12 cellular contexts compared by ENCODE assay signal in the genomic region with DNA sequence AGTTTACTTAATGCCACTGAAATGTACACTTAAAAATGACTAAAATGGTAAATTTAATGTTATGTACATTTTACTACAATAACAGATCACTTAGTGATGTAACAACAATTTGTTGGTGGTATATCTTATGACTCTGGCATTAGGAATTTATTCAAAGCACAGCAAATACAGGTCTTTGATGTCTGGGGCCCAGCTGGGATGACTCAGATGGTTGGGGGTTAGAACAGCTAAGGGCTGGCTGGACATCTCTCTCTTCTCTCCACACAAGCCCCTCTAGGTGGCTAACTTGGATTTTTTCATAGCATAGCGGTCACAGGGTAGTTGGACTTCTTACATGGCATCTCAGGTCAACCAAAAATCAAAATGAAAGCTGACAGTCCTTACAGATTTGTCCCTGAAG. TPM values are rescaled to one million over a fixed set of nuclear protein-coding genes. Genes with fewer than 3 reads are reported as not detected.
DNase-seq lines count a peak whose midpoint lies in the region; ATAC-seq, FAIRE-seq and TF ChIP-seq lines count a peak whose summit lies in the region.
"Had no signal": no experiment of that assay in that cellular context is flagged by ENCODE, and none has a peak within 500 bp of the region (broad histone marks: within the 10 kb centered on the region; RNA-seq: fewer than 3 reads in every experiment).

No MANE protein-coding gene starts in this region.

- no peak for FAIRE-seq in H1 (lab: Jason Lieb, UNC)

- H2AFZ ChIP-seq in H1 (ENCODE audit: low read length), result no peak overlapping the region
- no peak overlapping the region for H2AFZ ChIP-seq in neural progenitor cell (replicated peaks)

- H3K27ac Mint-ChIP-seq in neural progenitor cell, result no peak overlapping the region
- H3K27ac Mint-ChIP-seq: activated CD4-positive, alpha-beta T cell treated with anti-CD3 and anti-CD28 coated beads, Interleukin-2, amount 10 ng/mL, durations not matched to agents 24 days and 14 days; CD4-positive, CD25-positive, alpha-beta regulatory T cell had no signal

- intact Hi-C loops in right cardiac atrium (cut with DNase I), result loop anchor here (5.0 to 10.0 kb wide), 3 partner anchors 138 to 238 kb away; no protein-coding TSS in a partner anchor

- peaks cover 14% of the 10 kb centered on the region for H3K9me3 Mint-ChIP-seq in neural progenitor cell
- H3K9me3 Mint-ChIP-seq: activated CD4-positive, alpha-beta T cell treated with anti-CD3 and anti-CD28 coated beads, Interleukin-2, amount 10 ng/mL, durations not matched to agents 24 days and 14 days had no signal

- peaks cover 7% of the 10 kb centered on the region for H3F3A ChIP-seq in neural progenitor cell (ENCODE audit: low read depth)

- H2BK20ac ChIP-seq in H1 (ENCODE audit: low read length), result no peak overlapping the region

- WGBS in H1 (ENCODE audit: extremely low coverage in 1 of 2, insufficient coverage in 1 of 2, insufficient read length in 1 of 2, insufficient replicate concordance in 2 of 2, low coverage in 1 of 2, low lambda C conversion rate in 2 of 2, missing lambda C conversion rate in 1 of 2), 2 experiments, result 63% methylated on average over 1 of the region's 1 CpG; no CpG with 5 or more reads in 1 of the 2 experiments
- 92% methylated on average over 1 of the region's 1 CpG for WGBS in right cardiac atrium

- in situ Hi-C loops in HAP-1 (cut with MboI; ENCODE audit: low sequenced_read_pairs), result no loop called here

- TF ChIP-seq CTCF in H1 (IDR thresholded peaks at IDR 0.05; ENCODE audit: control extremely low read depth in 1 of 3, insufficient read depth in 1 of 3, low read depth in 1 of 3, low read length in 3 of 3) (no peak), neural progenitor cell (IDR thresholded peaks at IDR 0.05) (no peak)

- H2AK5ac ChIP-seq in H1 (ENCODE audit: low read depth, low read length), result no peak overlapping the region

- CTCF ChIA-PET in H1 (lab: Charles Lee; ENCODE audit: partially characterized antibody), result interaction anchor here (0.7 to 1.7 kb wide), 4 partner anchors 8 to 98 kb away, joined by 3 to 5 read pairs (median 4); no protein-coding TSS in a partner anchor

- H3K4me3 ChIP-seq in NT2/D1 (ENCODE audit: insufficient read length, low read depth) (no peak overlapping the region), H1 (ENCODE audit: extremely low read depth in 1 of 4, insufficient read depth in 2 of 4, low read depth in 3 of 4, low read length in 4 of 4) (no peak overlapping the region), neural progenitor cell (no peak overlapping the region), right cardiac atrium (ENCODE audit: low read length) (no peak overlapping the region), HAP-1 (no peak overlapping the region)

- no peak overlapping the region for H2BK5ac ChIP-seq in H1 (ENCODE audit: low read depth, low read length)

- H4K5ac ChIP-seq in H1 (ENCODE audit: insufficient read length, low read depth, low read length), result no peak overlapping the region

- no peak overlapping the region for H4K91ac ChIP-seq in H1 (replicated peaks; ENCODE audit: insufficient read length, low read length)

- H3K9ac ChIP-seq in NT2/D1 (ENCODE audit: insufficient read length, low read depth) (no peak overlapping the region), H1 (replicated peaks in 1 of 4; ENCODE audit: extremely low read depth in 1 of 4, low read depth in 3 of 4, low read length in 3 of 4) (no peak overlapping the region), neural progenitor cell (no peak overlapping the region)

- no peak overlapping the region for H3K23ac ChIP-seq in H1 (ENCODE audit: insufficient read length)

- TF ChIP-seq POLR2A in H1 (IDR thresholded peaks at IDR 0.05; ENCODE audit: control extremely low read depth in 1 of 2, low read depth in 2 of 2, low read length in 2 of 2), result no peak

- POLR2A ChIA-PET in H1 (lab: Charles Lee; ENCODE audit: partially characterized antibody), result interaction anchor here (1.3 kb wide), 1 partner anchor 25 kb away, joined by 3 read pairs; no protein-coding TSS in a partner anchor

- H3K36me3 ChIP-seq in NT2/D1 (ENCODE audit: insufficient read depth, insufficient read length, low read length) (no peaks in the 10 kb centered on the region), H1 (ENCODE audit: control insufficient read depth in 2 of 4, insufficient read depth in 4 of 4, low read length in 3 of 4) (no peaks in the 10 kb centered on the region), neural progenitor cell (no peaks in the 10 kb centered on the region), HAP-1 (replicated peaks) (no peaks in the 10 kb centered on the region)

- DNase-seq in EH (ENCODE audit: low read depth), result peak; percentile 41
- peak; percentile 18 for DNase-seq in NT2/D1 (ENCODE audit: low read depth, low spot score)
- no peak for DNase-seq in H1 (ENCODE audit: low read depth in 1 of 2, low spot score in 2 of 2)
- no peak for DNase-seq in neural progenitor cell (ENCODE audit: low spot score)
- no peak for DNase-seq in right cardiac atrium
- DNase-seq in NCI-H2196 treated with DMSO at 0.1 percent for 48 hours (lab: John Stamatoyannopoulos, UW; ENCODE audit: unreplicated experiment), result no peak
- no peak for DNase-seq in HAP-1 (ENCODE audit: low spot score in 2 of 2)
- DNase-seq: activated CD4-positive, alpha-beta T cell treated with anti-CD3 and anti-CD28 coated beads, Interleukin-2, amount 10 ng/mL, durations not matched to agents 24 days and 14 days; CD4-positive, CD25-positive, alpha-beta regulatory T cell; Kasumi-1; NCI-H510A had no signal

- no peak overlapping the region for H3K4me3 Mint-ChIP-seq in neural progenitor cell
- H3K4me3 Mint-ChIP-seq: activated CD4-positive, alpha-beta T cell treated with anti-CD3 and anti-CD28 coated beads, Interleukin-2, amount 10 ng/mL, durations not matched to agents 24 days and 14 days; CD4-positive, CD25-positive, alpha-beta regulatory T cell had no signal

- no peaks in the 10 kb centered on the region for H3K23me2 ChIP-seq in H1 (ENCODE audit: low read depth, low read length)

- no peak overlapping the region for H3K4ac ChIP-seq in H1 (replicated peaks; ENCODE audit: insufficient read length, low read depth, low read length)

- H2BK15ac ChIP-seq in H1 (ENCODE audit: low read length), result no peak overlapping the region

- peaks cover 2% of the 10 kb centered on the region for H3K27me3 Mint-ChIP-seq in neural progenitor cell (ENCODE audit: insufficient read depth, low read depth)

- no peaks in the 10 kb centered on the region for H3K27me3 ChIP-seq in NT2/D1 (ENCODE audit: insufficient read depth, insufficient read length)
- no peaks in the 10 kb centered on the region for H3K27me3 ChIP-seq in H1 (replicated peaks in 1 of 4; ENCODE audit: control insufficient read depth in 3 of 4, extremely low read depth in 1 of 4, insufficient read depth in 3 of 4, low read length in 3 of 4)
- H3K27me3 ChIP-seq in neural progenitor cell, result no peaks in the 10 kb centered on the region
- H3K27me3 ChIP-seq in right cardiac atrium (ENCODE audit: control insufficient read depth, insufficient read depth), result no peaks in the 10 kb centered on the region
- H3K27me3 ChIP-seq in HAP-1 (ENCODE audit: low read depth), result no peaks in the 10 kb centered on the region

- H3K9me3 ChIP-seq in NT2/D1 (ENCODE audit: insufficient read depth, low read length) (no peaks in the 10 kb centered on the region), H1 (ENCODE audit: insufficient read depth in 2 of 2, low read depth in 1 of 2, low read length in 1 of 2) (peaks cover 0 to 3% of the 10 kb centered on the region in 2 experiments; a peak in 1 of 4 replicates), neural progenitor cell (ENCODE audit: low read depth) (no peaks in the 10 kb centered on the region), right cardiac atrium (ENCODE audit: control insufficient read depth, low read length) (no peaks in the 10 kb centered on the region), HAP-1 (no peaks in the 10 kb centered on the region)

- TF ChIP-seq EP300 in H1 (IDR thresholded peaks at IDR 0.05; ENCODE audit: borderline replicate concordance in 1 of 2, low read depth in 2 of 2, low read length in 2 of 2), result no peak

- H2BK120ac ChIP-seq in H1 (replicated peaks; ENCODE audit: low read depth, low read length), result no peak overlapping the region

- TF ChIP-seq RAD21 in H1 (IDR thresholded peaks at IDR 0.05 in 1 of 2, conservative IDR thresholded peaks at IDR 0.05 in 1 of 2; ENCODE audit: low read depth in 2 of 2, low read length in 2 of 2), result no peak

- no peak overlapping the region for H3K14ac ChIP-seq in H1 (ENCODE audit: insufficient read length)

- H3K4me1 ChIP-seq in NT2/D1 (ENCODE audit: insufficient read depth, insufficient read length), result no peaks in the 10 kb centered on the region
- peaks cover 3 to 12% (median 6%) of the 10 kb centered on the region in 4 experiments; a peak in 5 of 7 replicates for H3K4me1 ChIP-seq in H1 (replicated peaks in 1 of 4; ENCODE audit: control insufficient read depth in 3 of 4, insufficient read depth in 4 of 4, low read length in 3 of 4)
- peaks cover 14% of the 10 kb centered on the region for H3K4me1 ChIP-seq in neural progenitor cell
- H3K4me1 ChIP-seq in right cardiac atrium (ENCODE audit: control insufficient read depth, insufficient read depth, low read length), result peaks cover 4% of the 10 kb centered on the region
- H3K4me1 ChIP-seq in HAP-1, result peaks cover 6% of the 10 kb centered on the region; the same call in 1 of the 2 replicates

- H3K4me2 ChIP-seq in H1 (ENCODE audit: insufficient read depth in 1 of 2, low read depth in 2 of 2, low read length in 2 of 2), result no peak overlapping the region; a peak in 1 of 4 replicates
- peak overlapping the region; percentile 54 for H3K4me2 ChIP-seq in neural progenitor cell

- no peaks in the 10 kb centered on the region for H3K79me1 ChIP-seq in H1 (ENCODE audit: low read depth, low read length)

- peaks cover 23% of the 10 kb centered on the region for H3K4me1 Mint-ChIP-seq in neural progenitor cell
- H3K4me1 Mint-ChIP-seq: activated CD4-positive, alpha-beta T cell treated with anti-CD3 and anti-CD28 coated beads, Interleukin-2, amount 10 ng/mL, durations not matched to agents 24 days and 14 days; CD4-positive, CD25-positive, alpha-beta regulatory T cell had no signal

- H4K8ac ChIP-seq in H1 (ENCODE audit: extremely low read depth, insufficient read depth, low read length), result no peak overlapping the region

- H3K36me3 Mint-ChIP-seq in neural progenitor cell, result peaks cover 13% of the 10 kb centered on the region
- H3K36me3 Mint-ChIP-seq: CD4-positive, CD25-positive, alpha-beta regulatory T cell had no signal

- H3K79me2 ChIP-seq in H1 (ENCODE audit: control insufficient read depth in 1 of 2, insufficient read depth in 2 of 2, low read length in 2 of 2) (no peaks in the 10 kb centered on the region), neural progenitor cell (ENCODE audit: low read depth) (no peaks in the 10 kb centered on the region)

- H3K18ac ChIP-seq in H1 (ENCODE audit: extremely low read depth, low read length), result no peak overlapping the region

- H3K27ac ChIP-seq in H1 (ENCODE audit: low read depth, low read length) (no peak overlapping the region), neural progenitor cell (no peak overlapping the region), right cardiac atrium (ENCODE audit: low read length) (no peak overlapping the region)

- ATAC-seq in right cardiac atrium, result no peak
- no peak for ATAC-seq in GM21381 (IDR thresholded peaks at IDR 0.05; ENCODE audit: unreplicated experiment)

- H2BK12ac ChIP-seq in H1 (ENCODE audit: low read depth, low read length), result no peak overlapping the region

- H4K20me1 ChIP-seq in H1 (replicated peaks in 1 of 2; ENCODE audit: control insufficient read depth in 1 of 2, insufficient read depth in 2 of 2, low read length in 2 of 2) (no peaks in the 10 kb centered on the region), neural progenitor cell (ENCODE audit: low read depth) (no peaks in the 10 kb centered on the region)

- H3K56ac ChIP-seq in H1 (replicated peaks; ENCODE audit: insufficient read length, low read depth, low read length), result no peak overlapping the region

RNA-seq across cellular contexts. Expression of gene LCA5, which starts 37.4 kb away (rescaled TPM):
- total RNA-seq in H1 (2021; fragmentation: NEBNext Ultra II Directional; extraction: Animal tissue kit (Norgen Biotek cat#: 25700)), result 3.6 TPM in 2 replicates
- polyA plus RNA-seq in H1 (2011; rRNA removed), result 0.16 and 0.44 TPM in 2 replicates
- polyA plus RNA-seq in H1 (2011; cell fraction: cytosol; rRNA removed), result 0.81 TPM
- 0.29 TPM for polyA plus RNA-seq in H1 (2011; cell fraction: nucleus; rRNA removed)
- polyA plus RNA-seq in H1 (2012, experiment 1 of 2), result 0.74 to 1.6 TPM (median 1.2 TPM) in 4 replicates
- polyA plus RNA-seq in H1 (2012, experiment 2 of 2), result 0.10 TPM
- polyA plus RNA-seq in H1 (2013, experiment 1 of 2), result 2.1 TPM
- polyA plus RNA-seq in H1 (2013, experiment 2 of 2), result 1.8 TPM
- polyA minus RNA-seq in H1 (2011; rRNA and poly(A)+ RNA removed), result 1.4 and 1.9 TPM in 2 replicates
- polyA minus RNA-seq in H1 (2011; cell fraction: cytosol; rRNA and poly(A)+ RNA removed), result 2.1 TPM
- polyA minus RNA-seq in H1 (2011; cell fraction: nucleus; rRNA and poly(A)+ RNA removed), result 5.2 TPM
- total RNA-seq in neural progenitor cell (ENCODE audit: low replicate concordance), result 10.7 and 13.2 TPM in 2 replicates
- 1 to 10 TPM; 2.8 to 4.1 (median 3.7) TPM for total RNA-seq in right cardiac atrium
- 1.6 TPM for polyA plus RNA-seq in right cardiac atrium

RNA-seq across cellular contexts. Expression of gene SH3BGRL2, which starts 56.5 kb away (rescaled TPM):
- 20.0 and 20.3 TPM in 2 replicates for total RNA-seq in H1 (2021; fragmentation: NEBNext Ultra II Directional; extraction: Animal tissue kit (Norgen Biotek cat#: 25700))
- polyA plus RNA-seq in H1 (2011; rRNA removed) (3.8 and 6.0 TPM in 2 replicates), right cardiac atrium (5.9 TPM)
- 7.5 TPM for polyA plus RNA-seq in H1 (2011; cell fraction: cytosol; rRNA removed)
- 1.3 TPM for polyA plus RNA-seq in H1 (2011; cell fraction: nucleus; rRNA removed)
- 6.5 to 13.4 TPM (median 8.4 TPM) in 4 replicates for polyA plus RNA-seq in H1 (2012, experiment 1 of 2)
- polyA plus RNA-seq in H1 (2012, experiment 2 of 2), result 0.89 TPM
- polyA plus RNA-seq in H1 (2013, experiment 1 of 2), result 11.2 TPM
- 11.5 TPM for polyA plus RNA-seq in H1 (2013, experiment 2 of 2)
- 8.0 and 11.0 TPM in 2 replicates for polyA minus RNA-seq in H1 (2011; rRNA and poly(A)+ RNA removed)
- polyA minus RNA-seq in H1 (2011; cell fraction: cytosol; rRNA and poly(A)+ RNA removed), result 8.4 TPM
- 7.7 TPM for polyA minus RNA-seq in H1 (2011; cell fraction: nucleus; rRNA and poly(A)+ RNA removed)
- total RNA-seq in neural progenitor cell (ENCODE audit: low replicate concordance) (30.7 and 47.0 TPM in 2 replicates), right cardiac atrium (1 to 10 TPM; 7.1 to 8.7 (median 8.5) TPM)

Comparison
In these comparisons a context has a peak if more than half of its experiments do, and no peak if none do; other contexts are left out.
1. DNase-seq: peak in EH (single experiment) and NT2/D1 (single experiment); none in H1 (0 of 2), neural progenitor cell (single experiment), right cardiac atrium (0 of 3), NCI-H2196 treated with DMSO at 0.1 percent for 48 hours (single experiment) and HAP-1 (0 of 2).